In genomic region chr2:17591846-17592245, GRCh38 we compare ENCODE assay signal across 1 cellular context.
TF ChIP-seq lines count a peak whose summit lies in the region.

No MANE protein-coding gene starts in this region.

TF ChIP-seq in WTC11, 78 proteins besides CTCF, POLR2A, EP300 and RAD21 (continued from another document):
- TF ChIP-seq ERG (CRISPR knock-in tag; IDR thresholded peaks at IDR 0.05) = no peak
